26 cellular contexts compared by ENCODE assay signal in the genomic region with DNA sequence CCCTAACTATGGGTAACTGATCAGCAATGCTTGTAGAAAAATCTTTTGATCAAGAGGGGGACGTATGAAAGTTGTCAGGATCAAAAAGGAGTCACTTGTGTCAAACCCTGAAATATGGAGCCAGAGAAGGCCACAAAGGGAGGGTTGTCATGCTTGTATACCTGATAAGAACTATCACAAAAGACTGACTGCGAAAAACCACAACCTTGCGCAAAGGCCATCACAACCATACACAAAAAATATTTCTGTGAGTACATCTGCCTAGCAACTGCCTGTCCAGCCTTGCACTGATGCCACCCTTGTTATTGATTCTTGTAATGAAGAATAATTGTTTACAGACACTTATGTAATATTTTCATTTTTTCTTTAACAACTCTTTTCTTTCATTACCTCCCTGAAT.
"Had no signal": no experiment of that assay in that cellular context is flagged by ENCODE, and none has a peak within 500 bp of the region (broad histone marks: within the 10 kb centered on the region; RNA-seq: fewer than 3 reads in every experiment).

No MANE protein-coding gene starts in this region.

- FAIRE-seq: endometrium, kidney, pancreas had no signal

- H3K27me3 Mint-ChIP-seq: stimulated activated memory B cell treated with anti-CD40 and anti-IgM and Interleukin-4, amounts not matched to agents 10 μg/mL and 1 μg/mL and 100 μg/mL, for 72 hours had no signal

- H3K36me3 ChIP-seq: esophagus squamous epithelium, gastroesophageal sphincter, left ventricle myocardium inferior, lower lobe of right lung, pancreas, prostate gland, right lobe of liver, tibial artery, upper lobe of left lung, uterus had no signal

- H3K4me3 ChIP-seq: dorsolateral prefrontal cortex, esophagus squamous epithelium, gastroesophageal sphincter, left ventricle myocardium inferior, lower lobe of right lung, pancreas, prostate gland, right lobe of liver, tibial artery, upper lobe of left lung, uterus had no signal

- H3K27me3 ChIP-seq: dorsolateral prefrontal cortex, gastroesophageal sphincter, pancreas, right lobe of liver, tibial artery, upper lobe of left lung, uterus had no signal

- H3K4me1 ChIP-seq: gastroesophageal sphincter, left ventricle myocardium inferior, lower lobe of right lung, pancreas, prostate gland, right lobe of liver, tibial artery, upper lobe of left lung, uterus had no signal

- H3K4me3 Mint-ChIP-seq: immature natural killer cell; natural killer cell treated with Interleukin-12 subunit alpha and Interleukin-12 subunit beta and Interleukin-15 and Interleukin-18, amount 100 ng/mL, for 72 hours; stimulated activated memory B cell treated with anti-CD40 and anti-IgM and Interleukin-4, amounts not matched to agents 10 μg/mL and 1 μg/mL and 100 μg/mL, for 72 hours; stimulated activated naive CD8-positive, alpha-beta T cell treated with anti-CD3 and anti-CD28 coated beads, Interleukin-15, Interleukin-2, amounts not matched to agents 100 ng/mL and 50 ng/mL, for 24 hours had no signal

- H3K9me3 Mint-ChIP-seq: immature natural killer cell; natural killer cell treated with Interleukin-12 subunit alpha and Interleukin-12 subunit beta and Interleukin-15 and Interleukin-18, amount 100 ng/mL, for 72 hours; stimulated activated memory B cell treated with anti-CD40 and anti-IgM and Interleukin-4, amounts not matched to agents 10 μg/mL and 1 μg/mL and 100 μg/mL, for 72 hours; stimulated activated naive CD8-positive, alpha-beta T cell treated with anti-CD3 and anti-CD28 coated beads, Interleukin-15, Interleukin-2, amounts not matched to agents 100 ng/mL and 50 ng/mL, for 24 hours had no signal

- H3K36me3 Mint-ChIP-seq: natural killer cell treated with Interleukin-12 subunit alpha and Interleukin-12 subunit beta and Interleukin-15 and Interleukin-18, amount 100 ng/mL, for 72 hours; stimulated activated memory B cell treated with anti-CD40 and anti-IgM and Interleukin-4, amounts not matched to agents 10 μg/mL and 1 μg/mL and 100 μg/mL, for 72 hours had no signal

- H3K9me3 ChIP-seq: esophagus squamous epithelium, gastroesophageal sphincter, left ventricle myocardium inferior, lower lobe of right lung, pancreas, prostate gland, right lobe of liver, tibial artery, upper lobe of left lung, uterus had no signal

- H3K27ac ChIP-seq: dorsolateral prefrontal cortex, gastroesophageal sphincter, left ventricle myocardium inferior, lower lobe of right lung, pancreas, prostate gland, right lobe of liver, tibial artery, upper lobe of left lung, uterus had no signal

- DNase-seq: cortex of kidney; dorsolateral prefrontal cortex; effector memory CD4-positive, alpha-beta T cell; esophagus squamous epithelium; foreskin fibroblast; glutamatergic neuron; immature natural killer cell; kidney; left cardiac atrium; left ventricle myocardium inferior; lower lobe of right lung; mesenchymal stem cell; midbrain; occipital lobe; pancreas; right lobe of liver; stimulated activated CD4-positive, alpha-beta T cell treated with anti-CD3 and anti-CD28 coated beads, Interleukin-4, amount 100 ng/mL, for 1 hour; tibial artery; upper lobe of left lung; uterus had no signal

- ATAC-seq: gastroesophageal sphincter; left cardiac atrium; lower lobe of right lung; natural killer cell treated with Interleukin-12 subunit alpha and Interleukin-12 subunit beta and Interleukin-15 and Interleukin-18, amount 100 ng/mL, for 72 hours; pancreas; right lobe of liver; stimulated activated memory B cell treated with anti-CD40 and anti-IgM and Interleukin-4, amounts not matched to agents 10 μg/mL and 1 μg/mL and 100 μg/mL, for 72 hours had no signal

- H3K27ac Mint-ChIP-seq: immature natural killer cell; natural killer cell treated with Interleukin-12 subunit alpha and Interleukin-12 subunit beta and Interleukin-15 and Interleukin-18, amount 100 ng/mL, for 72 hours; stimulated activated memory B cell treated with anti-CD40 and anti-IgM and Interleukin-4, amounts not matched to agents 10 μg/mL and 1 μg/mL and 100 μg/mL, for 72 hours; stimulated activated naive CD8-positive, alpha-beta T cell treated with anti-CD3 and anti-CD28 coated beads, Interleukin-15, Interleukin-2, amounts not matched to agents 100 ng/mL and 50 ng/mL, for 24 hours had no signal

- H3K4me1 Mint-ChIP-seq: immature natural killer cell; stimulated activated memory B cell treated with anti-CD40 and anti-IgM and Interleukin-4, amounts not matched to agents 10 μg/mL and 1 μg/mL and 100 μg/mL, for 72 hours had no signal
